In genomic region chr15:61834076-61834697, GRCh38 we compare ENCODE assay signal across 8 cellular contexts.
DNase-seq lines count a peak whose midpoint lies in the region; ATAC-seq and TF ChIP-seq lines count a peak whose summit lies in the region.

No MANE protein-coding gene starts in this region.

- no peaks in the 10 kb centered on the region for H3K9me3 ChIP-seq in effector memory CD4-positive, alpha-beta T cell (ENCODE audit: control insufficient read depth, low read length)

- no peaks in the 10 kb centered on the region for H3K36me3 ChIP-seq in GM06990 (ENCODE audit: control insufficient read depth, insufficient read depth, low read length)
- no peaks in the 10 kb centered on the region for H3K36me3 ChIP-seq in effector memory CD4-positive, alpha-beta T cell (ENCODE audit: control insufficient read depth, insufficient read depth, low read length)

- peaks cover 13% of the 10 kb centered on the region for H3K27me3 Mint-ChIP-seq in activated CD8-positive, alpha-beta T cell treated with anti-CD3 and anti-CD28 coated beads, Interleukin-2, amount 10 ng/mL, durations not matched to agents 7 days and 5 days (ENCODE audit: low read depth)
- H3K27me3 Mint-ChIP-seq in mesothelial cell of epicardium (ENCODE audit: low read depth): peaks cover 19% of the 10 kb centered on the region

- peak; percentile 77 for ATAC-seq in activated CD8-positive, alpha-beta T cell treated with anti-CD3 and anti-CD28 coated beads, Interleukin-2, amount 10 ng/mL, durations not matched to agents 7 days and 5 days
- ATAC-seq in HG02973 (IDR thresholded peaks at IDR 0.05; ENCODE audit: unreplicated experiment): no peak

- peak; percentile 97 for TF ChIP-seq CTCF in GM06990 (IDR thresholded peaks at IDR 0.05; ENCODE audit: insufficient read depth, low read length, poor library complexity, severe bottlenecking)
- TF ChIP-seq CTCF in HL-60 (IDR thresholded peaks at IDR 0.05; ENCODE audit: insufficient read depth, low read length): peak; percentile 93
- peak; percentile 99 for TF ChIP-seq CTCF in mesothelial cell of epicardium (IDR thresholded peaks at IDR 0.05; ENCODE audit: unreplicated experiment)

- H3K27me3 ChIP-seq in GM06990 (replicated peaks; ENCODE audit: control insufficient read depth, insufficient read depth, low read length) (no peaks in the 10 kb centered on the region), HL-60 (ENCODE audit: insufficient read depth, poor library complexity, severe bottlenecking) (peaks cover under 1% of the 10 kb centered on the region)
- H3K27me3 ChIP-seq in effector memory CD4-positive, alpha-beta T cell (replicated peaks; ENCODE audit: control insufficient read depth, insufficient read depth, low read length, poor library complexity, severe bottlenecking): peaks cover 6% of the 10 kb centered on the region

- no peaks in the 10 kb centered on the region for H3K36me3 Mint-ChIP-seq in activated CD8-positive, alpha-beta T cell treated with anti-CD3 and anti-CD28 coated beads, Interleukin-2, amount 10 ng/mL, durations not matched to agents 7 days and 5 days (ENCODE audit: low read depth)
- no peaks in the 10 kb centered on the region for H3K36me3 Mint-ChIP-seq in mesothelial cell of epicardium

- no peak overlapping the region for H3K27ac Mint-ChIP-seq in activated CD8-positive, alpha-beta T cell treated with anti-CD3 and anti-CD28 coated beads, Interleukin-2, amount 10 ng/mL, durations not matched to agents 7 days and 5 days
- no peak overlapping the region for H3K27ac Mint-ChIP-seq in mesothelial cell of epicardium

- H3K27ac ChIP-seq in HL-60 (replicated peaks): no peak overlapping the region
- H3K27ac ChIP-seq in effector memory CD4-positive, alpha-beta T cell (ENCODE audit: insufficient read depth, low read length, poor library complexity, severe bottlenecking): no peak overlapping the region

- CTCF ChIA-PET in activated CD8-positive, alpha-beta T cell treated with anti-CD3 and anti-CD28 coated beads, Interleukin-2, amount 10 ng/mL, durations not matched to agents 7 days and 5 days (lab: Charles Lee): interaction anchor here (0.6 to 3.2 kb wide), 56 partner anchors 8 to 1475 kb away, joined by 3 to 36 read pairs (median 4); no protein-coding TSS in a partner anchor

- H3K4me3 ChIP-seq in GM06990 (replicated peaks; ENCODE audit: low read depth, low read length): no peak overlapping the region
- H3K4me3 ChIP-seq in HL-60 (replicated peaks; ENCODE audit: insufficient read depth, low read length): no peak overlapping the region
- no peak overlapping the region for H3K4me3 ChIP-seq in effector memory CD4-positive, alpha-beta T cell (ENCODE audit: insufficient read depth, low read depth, low read length, poor library complexity, severe bottlenecking)

- H3K4me1 ChIP-seq in effector memory CD4-positive, alpha-beta T cell (ENCODE audit: control insufficient read depth, insufficient read depth, low read length, poor library complexity, severe bottlenecking): peaks cover 6% of the 10 kb centered on the region

- DNase-seq in GM06990 (ENCODE audit: extremely low read depth, insufficient read length) (peak; percentile 67), HL-60 (ENCODE audit: low read depth in 1 of 2, low spot score in 1 of 2) (peak in 1 of 2 experiments; percentile 66), NCI-H82 treated with DMSO at 0.1 percent for 48 hours (lab: John Stamatoyannopoulos, UW; ENCODE audit: unreplicated experiment) (peak; percentile 4), mesothelial cell of epicardium (ENCODE audit: low spot score in 2 of 2, unreplicated experiment in 2 of 2) (peak; percentile 53 to 92)
- DNase-seq in activated CD8-positive, alpha-beta T cell treated with anti-CD3 and anti-CD28 coated beads, Interleukin-2, amount 10 ng/mL, durations not matched to agents 7 days and 5 days: peak; percentile 75
- DNase-seq in effector memory CD4-positive, alpha-beta T cell: peak; percentile 23 to 46 (median 25)
- peak; percentile 43 to 47 for DNase-seq in stimulated activated CD8-positive, alpha-beta memory T cell treated with anti-CD3 and anti-CD28 coated beads, Interleukin-15, amount 100 ng/mL, for 48 hours (ENCODE audit: low read depth in 2 of 2)

- no peaks in the 10 kb centered on the region for H3K9me3 Mint-ChIP-seq in activated CD8-positive, alpha-beta T cell treated with anti-CD3 and anti-CD28 coated beads, Interleukin-2, amount 10 ng/mL, durations not matched to agents 7 days and 5 days (ENCODE audit: insufficient read depth)
- H3K9me3 Mint-ChIP-seq in mesothelial cell of epicardium: no peaks in the 10 kb centered on the region

- H3K4me3 Mint-ChIP-seq in activated CD8-positive, alpha-beta T cell treated with anti-CD3 and anti-CD28 coated beads, Interleukin-2, amount 10 ng/mL, durations not matched to agents 7 days and 5 days: no peak overlapping the region
- H3K4me3 Mint-ChIP-seq in mesothelial cell of epicardium: no peak overlapping the region

- POLR2A ChIA-PET in activated CD8-positive, alpha-beta T cell treated with anti-CD3 and anti-CD28 coated beads, Interleukin-2, amount 10 ng/mL, durations not matched to agents 7 days and 5 days (lab: Charles Lee): no interaction called here

- H3K4me1 Mint-ChIP-seq in activated CD8-positive, alpha-beta T cell treated with anti-CD3 and anti-CD28 coated beads, Interleukin-2, amount 10 ng/mL, durations not matched to agents 7 days and 5 days (ENCODE audit: low read depth): peaks cover 15% of the 10 kb centered on the region
- H3K4me1 Mint-ChIP-seq in mesothelial cell of epicardium: no peaks in the 10 kb centered on the region
